In genomic region chr2:33221046-33221784, GRCh38 we compare ENCODE assay signal across 28 cellular contexts.
DNase-seq lines count a peak whose midpoint lies in the region; ATAC-seq and TF ChIP-seq lines count a peak whose summit lies in the region.
"Had no signal": no experiment of that assay in that cellular context is flagged by ENCODE, and none has a peak within 500 bp of the region (broad histone marks: within the 10 kb centered on the region; RNA-seq: fewer than 3 reads in every experiment).

No MANE protein-coding gene starts in this region.

- H2AFZ ChIP-seq in GM23248 = no peak overlapping the region
- H2AFZ ChIP-seq in smooth muscle cell (ENCODE audit: low read depth) = no peak overlapping the region
- H2AFZ ChIP-seq: neural progenitor cell, PC-9 had no signal

- H3K4me3 ChIP-seq in GM23248 = no peak overlapping the region
- H3K4me3 ChIP-seq in smooth muscle cell = no peak overlapping the region
- no peak overlapping the region for H3K4me3 ChIP-seq in right atrium auricular region
- H3K4me3 ChIP-seq: HAP-1, MG63, neural progenitor cell, PC-9, testis had no signal

- H3K4me1 ChIP-seq in GM23248 (ENCODE audit: insufficient read depth) (peaks cover 37% of the 10 kb centered on the region), smooth muscle cell (ENCODE audit: low read depth) (peaks cover 7% of the 10 kb centered on the region), right atrium auricular region (peaks cover 0 to 25% of the 10 kb centered on the region in 2 donors)
- H3K4me1 ChIP-seq: HAP-1, neural progenitor cell had no signal

- no peaks in the 10 kb centered on the region for H3K27me3 ChIP-seq in GM23248 (replicated peaks; ENCODE audit: insufficient read depth)
- H3K27me3 ChIP-seq in smooth muscle cell (ENCODE audit: low read depth) = no peaks in the 10 kb centered on the region
- no peaks in the 10 kb centered on the region for H3K27me3 ChIP-seq in right atrium auricular region
- H3K27me3 ChIP-seq: MG63, neural progenitor cell, testis had no signal

- H3K27ac ChIP-seq in GM23248 (no peak overlapping the region), epithelial cell of prostate (peak overlapping the region; percentile 76), smooth muscle cell (ENCODE audit: low read depth) (peak overlapping the region; percentile 87), right atrium auricular region (peak overlapping the region in 1 of 2 donors; percentile 35)
- H3K27ac ChIP-seq: C4-2B, neural progenitor cell, PC-9, VCaP had no signal

- no peaks in the 10 kb centered on the region for H4K20me1 ChIP-seq in GM23248 (ENCODE audit: insufficient read depth)
- H4K20me1 ChIP-seq in smooth muscle cell (ENCODE audit: low read depth) = no peaks in the 10 kb centered on the region

- no peak for ATAC-seq in esophagus mucosa

- TF ChIP-seq CTCF in smooth muscle cell (IDR thresholded peaks at IDR 0.05; ENCODE audit: borderline replicate concordance, insufficient read depth, poor library complexity, severe bottlenecking) (no peak), right atrium auricular region (IDR thresholded peaks at IDR 0.05) (no peak)

- DNase-seq in GM23248 (no peak), NCI-H2227 treated with DMSO at 0.1 percent for 48 hours (lab: John Stamatoyannopoulos, UW) (peak; percentile 10), epithelial cell of prostate (ENCODE audit: low read depth, low spot score) (no peak), smooth muscle cell (lab: John Stamatoyannopoulos, UW; ENCODE audit: unreplicated experiment) (no peak), right atrium auricular region (ENCODE audit: low spot score) (no peak), occipital lobe (lab: John Stamatoyannopoulos, UW) (no peak)
- DNase-seq: activated CD4-positive, alpha-beta T cell treated with anti-CD3 and anti-CD28 coated beads for 4 hours; activated effector memory CD4-positive, alpha-beta T cell treated with anti-CD3 and anti-CD28 coated beads, Interleukin-2, amount 50 U/mL, for 16 hours; activated naive CD8-positive, alpha-beta T cell treated with anti-CD3 and anti-CD28 coated beads for 36 hours; activated T-cell treated with anti-CD3 and anti-CD28 coated beads for 4 hours; cerebellar nuclear complex; KG1; kidney; MG63; NCI-H1436; NCI-H2081 treated with DMSO at 0.1 percent for 48 hours; NCI-H510A treated with DMSO at 0.1 percent for 48 hours; NK-92 treated with Interleukin-12 subunit alpha and Interleukin-12 subunit beta, amount 100 ng/mL, for 24 hours; PC-9; Right ventricle myocardium superior; stimulated activated CD4-positive, alpha-beta T cell treated with anti-CD3 and anti-CD28 coated beads, Interleukin-15, amount 100 ng/mL, for 24 hours; stimulated activated naive CD4-positive, alpha-beta T cell; testis had no signal

- WGBS in GM23248 (ENCODE audit: low coverage in 1 of 2, low lambda C conversion rate in 2 of 2, missing lambda C conversion rate in 2 of 2), 2 experiments = 91 to 92% methylated on average over 3 of the region's 3 CpGs
- 94% methylated on average over 3 of the region's 3 CpGs for WGBS in smooth muscle cell (ENCODE audit: low lambda C conversion rate)

- no peaks in the 10 kb centered on the region for H3K9me3 ChIP-seq in GM23248 (ENCODE audit: low read depth)
- no peaks in the 10 kb centered on the region for H3K9me3 ChIP-seq in smooth muscle cell (replicated peaks; ENCODE audit: low read depth)
- H3K9me3 ChIP-seq in right atrium auricular region = no peaks in the 10 kb centered on the region
- H3K9me3 ChIP-seq: HAP-1, MG63, testis had no signal

- H3K79me2 ChIP-seq in GM23248 (ENCODE audit: insufficient read depth) (peaks cover 4% of the 10 kb centered on the region; the same call in 1 of the 2 replicates), smooth muscle cell (ENCODE audit: low read depth) (no peaks in the 10 kb centered on the region)

- in situ Hi-C loops in GM23248 (cut with MboI) = no loop called here

- no peaks in the 10 kb centered on the region for H3K9me2 ChIP-seq in GM23248 (ENCODE audit: insufficient read depth)

- H3K4me2 ChIP-seq in GM23248 (ENCODE audit: unreplicated experiment) (peak overlapping the region; percentile 15), smooth muscle cell (peak overlapping the region; percentile 52)
- H3K4me2 ChIP-seq: neural progenitor cell, PC-9 had no signal

- H3K9ac ChIP-seq in GM23248 (no peak overlapping the region), smooth muscle cell (ENCODE audit: low read depth) (no peak overlapping the region)
- H3K9ac ChIP-seq: neural progenitor cell had no signal

- peaks cover 24% of the 10 kb centered on the region for H3K36me3 ChIP-seq in GM23248 (ENCODE audit: low read depth)
- peaks cover 7% of the 10 kb centered on the region for H3K36me3 ChIP-seq in smooth muscle cell (ENCODE audit: low read depth)
- peaks cover 21% of the 10 kb centered on the region for H3K36me3 ChIP-seq in right atrium auricular region
- H3K36me3 ChIP-seq: HAP-1, neural progenitor cell had no signal

- H3F3A ChIP-seq in GM23248 (ENCODE audit: insufficient read depth) = peaks cover 33% of the 10 kb centered on the region
- H3F3A ChIP-seq in smooth muscle cell (ENCODE audit: low read depth) = no peaks in the 10 kb centered on the region
